8 cellular contexts compared by ENCODE assay signal in genomic region chr17:46225274-46225794, GRCh38.
DNase-seq lines count a peak whose midpoint lies in the region; ATAC-seq and TF ChIP-seq lines count a peak whose summit lies in the region.
"Not testable (repeated sequence)": the region's sequence is repeated elsewhere in the genome, so short reads cannot be mapped to it uniquely, and the experiment has no call there.

No MANE protein-coding gene starts in this region.

- not testable (repeated sequence) for TF ChIP-seq CTCF in AG09319 (IDR thresholded peaks at IDR 0.05; ENCODE audit: low read depth, low read length)

- peak; percentile 42 for DNase-seq in AG09319 (ENCODE audit: extremely low read depth, low read depth)
- peak; percentile 93 for DNase-seq in NCI-H345 (lab: John Stamatoyannopoulos, UW)
- peak; percentile 93 for DNase-seq in activated CD4-positive, CD25-positive, alpha-beta regulatory T cell treated with anti-CD3 and anti-CD28 coated beads, Interleukin-2, amount 50 U/mL, for 16 hours (ENCODE audit: low read depth, low spot score)
- peak; percentile 98 for DNase-seq in cerebellar cortex (ENCODE audit: low spot score)
- peak; percentile 100 for DNase-seq in islet precursor cell
- DNase-seq in stimulated activated CD4-positive, alpha-beta T cell treated with anti-CD3 and anti-CD28 coated beads, Interleukin-12 subunit alpha, Interleukin-12 subunit beta, amount 100 ng/mL, for 4 hours: peak; percentile 93

- ATAC-seq in GM19025 (IDR thresholded peaks at IDR 0.05; ENCODE audit: low read depth, unreplicated experiment) (peak; percentile 99), HG03196 (IDR thresholded peaks at IDR 0.05; ENCODE audit: unreplicated experiment) (peak; percentile 95)

Comparison
In these comparisons a context has a peak if more than half of its experiments do, and no peak if none do; other contexts are left out.
1. Peak in every context shown above with its lines: DNase-seq and ATAC-seq.
2. DNase-seq: peak in every context shown above with its lines; median percentile 100 in islet precursor cell; 98 in cerebellar cortex; 93 in NCI-H345; 93 in activated CD4-positive, CD25-positive, alpha-beta regulatory T cell treated with anti-CD3 and anti-CD28 coated beads, Interleukin-2, amount 50 U/mL, for 16 hours; 93 in stimulated activated CD4-positive, alpha-beta T cell treated with anti-CD3 and anti-CD28 coated beads, Interleukin-12 subunit alpha, Interleukin-12 subunit beta, amount 100 ng/mL, for 4 hours; 42 in AG09319.